17 cellular contexts compared by ENCODE assay signal in genomic region chr2:119241205-119241532, GRCh38. TPM values are rescaled to one million over a fixed set of nuclear protein-coding genes. Genes with fewer than 3 reads are reported as not detected.
DNase-seq lines count a peak whose midpoint lies in the region; ATAC-seq and TF ChIP-seq lines count a peak whose summit lies in the region.
"Had no signal": no experiment of that assay in that cellular context is flagged by ENCODE, and none has a peak within 500 bp of the region (broad histone marks: within the 10 kb centered on the region; RNA-seq: fewer than 3 reads in every experiment).

No MANE protein-coding gene starts in this region.

- H4K91ac ChIP-seq in mesenchymal stem cell (ENCODE audit: low read length): no peak overlapping the region

- no peak overlapping the region for H3K27ac Mint-ChIP-seq in activated T-helper 2 cell treated with anti-CD3 and anti-CD28 coated beads, Interferon-gamma antibody, Interleukin-2, Interleukin-4, amounts not matched to agents 10 μg/mL and 5 μg/mL and 100 μg/mL, durations not matched to agents 14 hours and 24 hours and 36 hours
- H3K27ac Mint-ChIP-seq: activated naive CD8-positive, alpha-beta T cell treated with anti-CD3 and anti-CD28 coated beads, Interleukin-2, amount 10 ng/mL, durations not matched to agents 7 days and 5 days had no signal

- peak overlapping the region in 1 of 2 experiments; percentile 61 for H3K4ac ChIP-seq in mesenchymal stem cell (ENCODE audit: low read depth in 1 of 2, low read length in 2 of 2)

- H3K79me1 ChIP-seq in mesenchymal stem cell (replicated peaks; ENCODE audit: low read length, poor library complexity, severe bottlenecking): peaks cover 51% of the 10 kb centered on the region

- no peak overlapping the region for H2AFZ ChIP-seq in mesenchymal stem cell (ENCODE audit: low read depth, low read length)

- WGBS in heart left ventricle, 4 donors: 68 to 80% (median 76%) methylated on average over 5 of the region's 5 CpGs
- 85% methylated on average over 5 of the region's 5 CpGs for WGBS in mesenchymal stem cell
- 73% methylated on average over 5 of the region's 5 CpGs; no CpG with 5 or more reads in 1 of the 2 donors for WGBS in transverse colon (ENCODE audit: low coverage in 1 of 2), 2 donors

- H3K36me3 ChIP-seq in heart left ventricle: peaks cover 0 to 7% (median 0%) of the 10 kb centered on the region in 9 donors
- peaks cover 4% of the 10 kb centered on the region for H3K36me3 ChIP-seq in WERI-Rb-1
- H3K36me3 ChIP-seq in mesenchymal stem cell (ENCODE audit: control insufficient read depth in 1 of 2, insufficient read depth in 2 of 2, low read depth in 1 of 2, low read length in 2 of 2): peaks cover 15 to 25% of the 10 kb centered on the region in 2 experiments
- no peaks in the 10 kb centered on the region for H3K36me3 ChIP-seq in transverse colon
- H3K36me3 ChIP-seq: breast epithelium had no signal

- peak overlapping the region in 1 of 2 experiments; percentile 88 for H3K18ac ChIP-seq in mesenchymal stem cell (ENCODE audit: low read depth in 1 of 2, low read length in 2 of 2)

- no peak overlapping the region for H2BK120ac ChIP-seq in mesenchymal stem cell (ENCODE audit: low read depth, low read length)

- no peak overlapping the region for H3K23ac ChIP-seq in mesenchymal stem cell (ENCODE audit: low read length in 2 of 2)

- H3K4me3 ChIP-seq in heart left ventricle: no peak overlapping the region
- no peak overlapping the region for H3K4me3 ChIP-seq in WERI-Rb-1 (ENCODE audit: low read depth, low read length)
- H3K4me3 ChIP-seq in mesenchymal stem cell (ENCODE audit: insufficient read depth in 1 of 2, low read depth in 1 of 2, low read length in 2 of 2): no peak overlapping the region
- no peak overlapping the region for H3K4me3 ChIP-seq in transverse colon
- H3K4me3 ChIP-seq: breast epithelium, dorsolateral prefrontal cortex, suprapubic skin had no signal

- intact Hi-C loops in heart left ventricle (cut with DNase I): no loop called here
- intact Hi-C loops in left ventricle myocardium superior (cut with micrococcal nuclease): no loop called here
- intact Hi-C loops in transverse colon (cut with DNase I; ENCODE audit: low total_unique reads): no loop called here
- intact Hi-C loops in activated T-helper 2 cell treated with anti-CD3 and anti-CD28 coated beads, Interferon-gamma antibody, Interleukin-2, Interleukin-4, amounts not matched to agents 10 μg/mL and 5 μg/mL and 100 μg/mL, durations not matched to agents 14 hours and 24 hours and 36 hours (cut with micrococcal nuclease): no loop called here

- no peaks in the 10 kb centered on the region for H3K36me3 Mint-ChIP-seq in activated T-helper 2 cell treated with anti-CD3 and anti-CD28 coated beads, Interferon-gamma antibody, Interleukin-2, Interleukin-4, amounts not matched to agents 10 μg/mL and 5 μg/mL and 100 μg/mL, durations not matched to agents 14 hours and 24 hours and 36 hours (ENCODE audit: low read depth)
- H3K36me3 Mint-ChIP-seq: activated naive CD8-positive, alpha-beta T cell treated with anti-CD3 and anti-CD28 coated beads, Interleukin-2, amount 10 ng/mL, durations not matched to agents 7 days and 5 days; CD4-positive, alpha-beta memory T cell had no signal

- ATAC-seq in heart left ventricle (no peak), left ventricle myocardium superior (no peak), HG03280 (IDR thresholded peaks at IDR 0.05; ENCODE audit: unreplicated experiment) (no peak), HG02870 (IDR thresholded peaks at IDR 0.05; ENCODE audit: unreplicated experiment) (no peak)

- no peak overlapping the region for H3K4me3 Mint-ChIP-seq in activated T-helper 2 cell treated with anti-CD3 and anti-CD28 coated beads, Interferon-gamma antibody, Interleukin-2, Interleukin-4, amounts not matched to agents 10 μg/mL and 5 μg/mL and 100 μg/mL, durations not matched to agents 14 hours and 24 hours and 36 hours (ENCODE audit: low read depth)
- H3K4me3 Mint-ChIP-seq: activated naive CD8-positive, alpha-beta T cell treated with anti-CD3 and anti-CD28 coated beads, Interleukin-2, amount 10 ng/mL, durations not matched to agents 7 days and 5 days; CD4-positive, alpha-beta memory T cell; neural crest cell had no signal

- peak overlapping the region in 1 of 2 experiments; percentile 96 for H2BK12ac ChIP-seq in mesenchymal stem cell (ENCODE audit: low read length in 2 of 2)

- H3K14ac ChIP-seq in mesenchymal stem cell (ENCODE audit: low read length in 2 of 2): no peak overlapping the region

- H3K27ac ChIP-seq in heart left ventricle: peak overlapping the region in 8 of 12 donors; percentile 63 to 88 (median 80)
- peak overlapping the region; percentile 95 for H3K27ac ChIP-seq in WERI-Rb-1
- no peak overlapping the region for H3K27ac ChIP-seq in mesenchymal stem cell (ENCODE audit: low read length, poor library complexity, severe bottlenecking)
- H3K27ac ChIP-seq in transverse colon: no peak overlapping the region
- H3K27ac ChIP-seq: suprapubic skin had no signal

- H3K27me3 ChIP-seq in heart left ventricle (no peaks in the 10 kb centered on the region), WERI-Rb-1 (ENCODE audit: insufficient read depth, low read depth, severe bottlenecking) (no peaks in the 10 kb centered on the region), mesenchymal stem cell (ENCODE audit: control insufficient read depth in 1 of 2, insufficient read depth in 1 of 2, low read length in 2 of 2) (no peaks in the 10 kb centered on the region), transverse colon (no peaks in the 10 kb centered on the region)
- H3K27me3 ChIP-seq: breast epithelium, dorsolateral prefrontal cortex, suprapubic skin had no signal

- peaks cover 0 to 15% (median 10%) of the 10 kb centered on the region in 12 donors for H3K4me1 ChIP-seq in heart left ventricle
- H3K4me1 ChIP-seq in mesenchymal stem cell (ENCODE audit: control insufficient read depth, insufficient read depth, low read depth, low read length): peaks cover 35% of the 10 kb centered on the region
- H3K4me1 ChIP-seq in transverse colon: peaks cover 10 to 21% (median 14%) of the 10 kb centered on the region in 4 donors

- H2BK5ac ChIP-seq in mesenchymal stem cell (ENCODE audit: low read depth, low read length, poor library complexity, severe bottlenecking): no peak overlapping the region

- DNase-seq in heart left ventricle: no peak
- DNase-seq in left ventricle myocardium superior: no peak
- no peak for DNase-seq in WERI-Rb-1
- DNase-seq in mesenchymal stem cell: no peak
- peak; percentile 24 for DNase-seq in transverse colon
- no peak for DNase-seq in activated T-helper 2 cell treated with anti-CD3 and anti-CD28 coated beads, Interferon-gamma antibody, Interleukin-2, Interleukin-4, amounts not matched to agents 10 μg/mL and 5 μg/mL and 100 μg/mL, durations not matched to agents 14 hours and 24 hours and 36 hours (ENCODE audit: low spot score)
- DNase-seq: activated CD4-positive, alpha-beta T cell treated with anti-CD3 and anti-CD28 coated beads for 1 hour; activated naive CD8-positive, alpha-beta T cell treated with anti-CD3 and anti-CD28 coated beads, Interleukin-2, amount 10 ng/mL, durations not matched to agents 7 days and 5 days; CD4-positive, alpha-beta memory T cell; MM.1S; T1000 had no signal

- H3K4me1 Mint-ChIP-seq in activated T-helper 2 cell treated with anti-CD3 and anti-CD28 coated beads, Interferon-gamma antibody, Interleukin-2, Interleukin-4, amounts not matched to agents 10 μg/mL and 5 μg/mL and 100 μg/mL, durations not matched to agents 14 hours and 24 hours and 36 hours (ENCODE audit: low read depth): no peaks in the 10 kb centered on the region
- H3K4me1 Mint-ChIP-seq: activated naive CD8-positive, alpha-beta T cell treated with anti-CD3 and anti-CD28 coated beads, Interleukin-2, amount 10 ng/mL, durations not matched to agents 7 days and 5 days; CD4-positive, alpha-beta memory T cell; neural crest cell had no signal

- H2BK15ac ChIP-seq in mesenchymal stem cell (ENCODE audit: low read depth, poor library complexity, severe bottlenecking): no peak overlapping the region

- no peak for TF ChIP-seq CTCF in heart left ventricle (IDR thresholded peaks at IDR 0.05)
- no peak for TF ChIP-seq CTCF in WERI-Rb-1 (IDR thresholded peaks at IDR 0.05; ENCODE audit: low read depth, low read length)
- no peak for TF ChIP-seq CTCF in transverse colon (IDR thresholded peaks at IDR 0.05)

- peak overlapping the region; percentile 82 for H2AK5ac ChIP-seq in mesenchymal stem cell (ENCODE audit: low read length, severe bottlenecking)

- H3K27me3 Mint-ChIP-seq in activated T-helper 2 cell treated with anti-CD3 and anti-CD28 coated beads, Interferon-gamma antibody, Interleukin-2, Interleukin-4, amounts not matched to agents 10 μg/mL and 5 μg/mL and 100 μg/mL, durations not matched to agents 14 hours and 24 hours and 36 hours (ENCODE audit: low read depth): no peaks in the 10 kb centered on the region

- no peak overlapping the region for H3K9ac ChIP-seq in mesenchymal stem cell (ENCODE audit: low read length)

- in situ Hi-C loops in transverse colon (cut with MboI; ENCODE audit: low pct_ligation_motif_present in 1 of 4, low pct_unique_long_range_greater_than_20kb in 1 of 4, low sequenced_read_pairs in 3 of 4): no loop called here

- no peak for TF ChIP-seq POLR2A in heart left ventricle (IDR thresholded peaks at IDR 0.05)
- no peak for TF ChIP-seq POLR2A in transverse colon (IDR thresholded peaks at IDR 0.05)

- H3K9me3 Mint-ChIP-seq in activated T-helper 2 cell treated with anti-CD3 and anti-CD28 coated beads, Interferon-gamma antibody, Interleukin-2, Interleukin-4, amounts not matched to agents 10 μg/mL and 5 μg/mL and 100 μg/mL, durations not matched to agents 14 hours and 24 hours and 36 hours: no peaks in the 10 kb centered on the region
- H3K9me3 Mint-ChIP-seq: activated naive CD8-positive, alpha-beta T cell treated with anti-CD3 and anti-CD28 coated beads, Interleukin-2, amount 10 ng/mL, durations not matched to agents 7 days and 5 days; CD4-positive, alpha-beta memory T cell had no signal

- TF ChIP-seq EP300 in transverse colon (IDR thresholded peaks at IDR 0.05; ENCODE audit: low read depth): no peak

- no peak overlapping the region for H3K4me2 ChIP-seq in mesenchymal stem cell (ENCODE audit: low read length, poor library complexity, severe bottlenecking)

- H3K9me3 ChIP-seq in heart left ventricle (peaks cover 0 to 9% (median 0%) of the 10 kb centered on the region in 12 donors), WERI-Rb-1 (ENCODE audit: severe bottlenecking) (no peaks in the 10 kb centered on the region), mesenchymal stem cell (ENCODE audit: control insufficient read depth, low read length) (peaks cover 9% of the 10 kb centered on the region), transverse colon (no peaks in the 10 kb centered on the region)
- H3K9me3 ChIP-seq: breast epithelium, suprapubic skin had no signal

- no peak overlapping the region for H4K8ac ChIP-seq in mesenchymal stem cell (ENCODE audit: low read length)

RNA-seq across cellular contexts. Expression of gene STEAP3, which starts 17.5 kb away (rescaled TPM):
- total RNA-seq in heart left ventricle: 10 to 100 TPM in 6 of 9 donors, 1 to 10 TPM in 3; 6.9 to 38.5 (median 12.2) TPM
- 1 to 10 TPM; 4.9 to 9.2 TPM for polyA plus RNA-seq in heart left ventricle
- total RNA-seq in left ventricle myocardium superior: 11.8 TPM
- polyA plus RNA-seq in mesenchymal stem cell (2013, experiment 1 of 2): 25.2 TPM
- 25.9 TPM for polyA plus RNA-seq in mesenchymal stem cell (2013, experiment 2 of 2)
- total RNA-seq in transverse colon: 10 to 100 TPM; 23.3 to 54.3 (median 37.6) TPM
- total RNA-seq in activated T-helper 2 cell treated with anti-CD3 and anti-CD28 coated beads, Interferon-gamma antibody, Interleukin-2, Interleukin-4, amounts not matched to agents 10 μg/mL and 5 μg/mL and 100 μg/mL, durations not matched to agents 14 hours and 24 hours and 36 hours: 0.55 and 0.78 TPM in 2 replicates
- polyA plus RNA-seq: CD4-positive, alpha-beta memory T cell had no signal

Comparison
In these comparisons a context has a peak if more than half of its experiments do, and no peak if none do; other contexts are left out.
1. H3K27ac ChIP-seq: peak in heart left ventricle (8 of 12) and WERI-Rb-1 (single experiment); none in mesenchymal stem cell (single experiment) and transverse colon (0 of 4).